31 cellular contexts compared by ENCODE assay signal in genomic region chr17:17223736-17224135, GRCh38.
"Had no signal": no experiment of that assay in that cellular context is flagged by ENCODE, and none has a peak within 500 bp of the region (broad histone marks: within the 10 kb centered on the region; RNA-seq: fewer than 3 reads in every experiment).

No MANE protein-coding gene starts in this region.

- H3K27me3 Mint-ChIP-seq: activated CD4-positive, alpha-beta memory T cell treated with anti-CD3 and anti-CD28 coated beads, Interleukin-2, amount 10 ng/mL, durations not matched to agents 7 days and 5 days; activated CD4-positive, alpha-beta T cell treated with anti-CD3 and anti-CD28 coated beads, Interleukin-2, amount 10 ng/mL, durations not matched to agents 7 days and 5 days; activated naive CD4-positive, alpha-beta T cell treated with anti-CD3 and anti-CD28 coated beads, Interleukin-2, amount 50 U/mL, for 24 hours; activated naive CD8-positive, alpha-beta T cell treated with anti-CD3 and anti-CD28 coated beads for 36 hours; activated naive CD8-positive, alpha-beta T cell treated with anti-CD3 and anti-CD28 coated beads, Interleukin-2, amount 50 U/mL, for 24 hours; effector memory CD8-positive, alpha-beta T cell; T-helper 17 cell had no signal

- FAIRE-seq: colon had no signal

- H3K9me3 ChIP-seq: adrenal gland, body of pancreas, esophagus muscularis mucosa, gastrocnemius medialis had no signal

- H3K4me3 Mint-ChIP-seq: activated CD4-positive, alpha-beta memory T cell treated with anti-CD3 and anti-CD28 coated beads, Interleukin-2, amount 10 ng/mL, durations not matched to agents 7 days and 5 days; activated CD4-positive, alpha-beta T cell treated with anti-CD3 and anti-CD28 coated beads, Interleukin-2, amount 10 ng/mL, durations not matched to agents 7 days and 5 days; activated naive CD4-positive, alpha-beta T cell treated with anti-CD3 and anti-CD28 coated beads, Interleukin-2, amount 50 U/mL, for 24 hours; activated naive CD8-positive, alpha-beta T cell treated with anti-CD3 and anti-CD28 coated beads for 36 hours; activated naive CD8-positive, alpha-beta T cell treated with anti-CD3 and anti-CD28 coated beads, Interleukin-2, amount 50 U/mL, for 24 hours; activated T-cell treated with anti-CD3 and anti-CD28 coated beads, Interleukin-2, amount 50 U/mL, for 4 hours; activated T-helper 1 cell treated with anti-CD3 and anti-CD28 coated beads, Interleukin-12 subunit alpha, Interleukin-12 subunit beta, Interleukin-2, Interleukin-4 antibody, amounts not matched to agents 30 ng/mL and 10 ng/mL and 1 ng/mL, durations not matched to agents 14 hours and 24 hours and 36 hours; effector memory CD8-positive, alpha-beta T cell; WTC11 had no signal

- DNase-seq: activated CD4-positive, alpha-beta memory T cell treated with anti-CD3 and anti-CD28 coated beads, Interleukin-2, amount 10 ng/mL, durations not matched to agents 7 days and 5 days; activated CD4-positive, alpha-beta T cell treated with anti-CD3 and anti-CD28 coated beads for 1 hour; activated CD4-positive, alpha-beta T cell treated with anti-CD3 and anti-CD28 coated beads for 4 hours; activated CD4-positive, alpha-beta T cell treated with anti-CD3 and anti-CD28 coated beads, Interleukin-2, amount 10 ng/mL, durations not matched to agents 7 days and 5 days; activated CD4-positive, alpha-beta T cell treated with anti-CD3 and anti-CD28 coated beads, Interleukin-2, amount 50 U/mL, for 4 hours; activated CD8-positive, alpha-beta memory T cell treated with anti-CD3 and anti-CD28 coated beads, Interleukin-2, amount 50 U/mL, for 48 hours; activated effector memory CD4-positive, alpha-beta T cell treated with anti-CD3 and anti-CD28 coated beads, Interleukin-2, amount 50 U/mL, for 16 hours; activated naive CD4-positive, alpha-beta T cell; activated naive CD8-positive, alpha-beta T cell treated with anti-CD3 and anti-CD28 coated beads for 36 hours; activated naive CD8-positive, alpha-beta T cell treated with anti-CD3 and anti-CD28 coated beads, Interleukin-2, amount 50 U/mL, for 24 hours; activated T-cell treated with anti-CD3 and anti-CD28 coated beads for 4 hours; activated T-cell treated with anti-CD3 and anti-CD28 coated beads, Interleukin-2, amount 50 U/mL, for 4 hours; adrenal gland; amygdala; aorta; body of pancreas; cortex of kidney; dermis blood vessel endothelial cell; effector CD4-positive, alpha-beta T cell; effector memory CD8-positive, alpha-beta T cell; erythroblast; foreskin keratinocyte; gastrocnemius medialis; T-helper 1 cell; T-helper 17 cell had no signal

- H3K4me3 ChIP-seq: adrenal gland, body of pancreas, esophagus muscularis mucosa, gastrocnemius medialis had no signal

- H3K4me1 Mint-ChIP-seq: activated CD4-positive, alpha-beta memory T cell treated with anti-CD3 and anti-CD28 coated beads, Interleukin-2, amount 10 ng/mL, durations not matched to agents 7 days and 5 days; activated CD4-positive, alpha-beta T cell treated with anti-CD3 and anti-CD28 coated beads, Interleukin-2, amount 10 ng/mL, durations not matched to agents 7 days and 5 days; activated naive CD4-positive, alpha-beta T cell treated with anti-CD3 and anti-CD28 coated beads, Interleukin-2, amount 50 U/mL, for 24 hours; activated naive CD8-positive, alpha-beta T cell treated with anti-CD3 and anti-CD28 coated beads for 36 hours; activated naive CD8-positive, alpha-beta T cell treated with anti-CD3 and anti-CD28 coated beads, Interleukin-2, amount 50 U/mL, for 24 hours; WTC11 had no signal

- H3K4me1 ChIP-seq: adrenal gland, foreskin keratinocyte had no signal

- H3K9me3 Mint-ChIP-seq: activated CD4-positive, alpha-beta memory T cell treated with anti-CD3 and anti-CD28 coated beads, Interleukin-2, amount 10 ng/mL, durations not matched to agents 7 days and 5 days; activated CD4-positive, alpha-beta T cell treated with anti-CD3 and anti-CD28 coated beads, Interleukin-2, amount 10 ng/mL, durations not matched to agents 7 days and 5 days; activated naive CD4-positive, alpha-beta T cell treated with anti-CD3 and anti-CD28 coated beads, Interleukin-2, amount 50 U/mL, for 24 hours; activated naive CD8-positive, alpha-beta T cell treated with anti-CD3 and anti-CD28 coated beads for 36 hours; activated naive CD8-positive, alpha-beta T cell treated with anti-CD3 and anti-CD28 coated beads, Interleukin-2, amount 50 U/mL, for 24 hours; activated T-cell treated with anti-CD3 and anti-CD28 coated beads, Interleukin-2, amount 50 U/mL, for 4 hours; activated T-helper 1 cell treated with anti-CD3 and anti-CD28 coated beads, Interleukin-12 subunit alpha, Interleukin-12 subunit beta, Interleukin-2, Interleukin-4 antibody, amounts not matched to agents 30 ng/mL and 10 ng/mL and 1 ng/mL, durations not matched to agents 14 hours and 24 hours and 36 hours; activated T-helper 2 cell treated with anti-CD3 and anti-CD28 coated beads, Interferon-gamma antibody, Interleukin-2, Interleukin-4, amounts not matched to agents 10 μg/mL and 5 μg/mL and 100 μg/mL, durations not matched to agents 14 hours and 24 hours and 36 hours; effector memory CD8-positive, alpha-beta T cell; WTC11 had no signal

- H3K27ac ChIP-seq: adrenal gland, body of pancreas, esophagus muscularis mucosa, foreskin keratinocyte, gastrocnemius medialis had no signal

- H3K27me3 ChIP-seq: adrenal gland, body of pancreas, esophagus muscularis mucosa, foreskin keratinocyte, gastrocnemius medialis had no signal

- H3K27ac Mint-ChIP-seq: activated CD4-positive, alpha-beta memory T cell treated with anti-CD3 and anti-CD28 coated beads, Interleukin-2, amount 10 ng/mL, durations not matched to agents 7 days and 5 days; activated naive CD4-positive, alpha-beta T cell treated with anti-CD3 and anti-CD28 coated beads, Interleukin-2, amount 50 U/mL, for 24 hours; activated naive CD8-positive, alpha-beta T cell treated with anti-CD3 and anti-CD28 coated beads for 36 hours; activated naive CD8-positive, alpha-beta T cell treated with anti-CD3 and anti-CD28 coated beads, Interleukin-2, amount 50 U/mL, for 24 hours; activated T-helper 1 cell treated with anti-CD3 and anti-CD28 coated beads, Interleukin-12 subunit alpha, Interleukin-12 subunit beta, Interleukin-2, Interleukin-4 antibody, amounts not matched to agents 30 ng/mL and 10 ng/mL and 1 ng/mL, durations not matched to agents 14 hours and 24 hours and 36 hours; activated T-helper 2 cell treated with anti-CD3 and anti-CD28 coated beads, Interferon-gamma antibody, Interleukin-2, Interleukin-4, amounts not matched to agents 10 μg/mL and 5 μg/mL and 100 μg/mL, durations not matched to agents 14 hours and 24 hours and 36 hours; T-helper 17 cell; WTC11 had no signal
